1 cellular context compared by ENCODE assay signal in genomic region chr15:95175914-95176658, GRCh38.
TF ChIP-seq lines count a peak whose summit lies in the region.

No MANE protein-coding gene starts in this region.

TF ChIP-seq in K562, 482 proteins besides CTCF, POLR2A, EP300 and RAD21 (continued from another document):
- TF ChIP-seq, protein P1, sequence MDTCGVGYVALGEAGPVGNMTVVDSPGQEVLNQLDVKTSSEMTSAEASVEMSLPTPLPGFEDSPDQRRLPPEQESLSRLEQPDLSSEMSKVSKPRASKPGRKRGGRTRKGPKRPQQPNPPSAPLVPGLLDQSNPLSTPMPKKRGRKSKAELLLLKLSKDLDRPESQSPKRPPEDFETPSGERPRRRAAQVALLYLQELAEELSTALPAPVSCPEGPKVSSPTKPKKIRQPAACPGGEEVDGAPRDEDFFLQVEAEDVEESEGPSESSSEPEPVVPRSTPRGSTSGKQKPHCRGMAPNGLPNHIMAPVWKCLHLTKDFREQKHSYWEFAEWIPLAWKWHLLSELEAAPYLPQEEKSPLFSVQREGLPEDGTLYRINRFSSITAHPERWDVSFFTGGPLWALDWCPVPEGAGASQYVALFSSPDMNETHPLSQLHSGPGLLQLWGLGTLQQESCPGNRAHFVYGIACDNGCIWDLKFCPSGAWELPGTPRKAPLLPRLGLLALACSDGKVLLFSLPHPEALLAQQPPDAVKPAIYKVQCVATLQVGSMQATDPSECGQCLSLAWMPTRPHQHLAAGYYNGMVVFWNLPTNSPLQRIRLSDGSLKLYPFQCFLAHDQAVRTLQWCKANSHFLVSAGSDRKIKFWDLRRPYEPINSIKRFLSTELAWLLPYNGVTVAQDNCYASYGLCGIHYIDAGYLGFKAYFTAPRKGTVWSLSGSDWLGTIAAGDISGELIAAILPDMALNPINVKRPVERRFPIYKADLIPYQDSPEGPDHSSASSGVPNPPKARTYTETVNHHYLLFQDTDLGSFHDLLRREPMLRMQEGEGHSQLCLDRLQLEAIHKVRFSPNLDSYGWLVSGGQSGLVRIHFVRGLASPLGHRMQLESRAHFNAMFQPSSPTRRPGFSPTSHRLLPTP (IDR thresholded peaks at IDR 0.05; ENCODE audit: borderline replicate concordance, extremely low read depth, insufficient read length), result no peak
- TF ChIP-seq ZBTB8A (IDR thresholded peaks at IDR 0.05; ENCODE audit: partially characterized antibody) (no peak), TAL1 (IDR thresholded peaks at IDR 0.05) (peak; percentile 55), KLF1 (tag; IDR thresholded peaks at IDR 0.05) (no peak), ARID3A (IDR thresholded peaks at IDR 0.05; ENCODE audit: borderline replicate concordance, low read depth, low read length) (no peak; the same call in 1 of the 2 replicates), L3MBTL2 (IDR thresholded peaks at IDR 0.05) (no peak), ZNF511 (CRISPR knock-in tag; IDR thresholded peaks at IDR 0.05) (no peak), FOXK2 (conservative IDR thresholded peaks at IDR 0.05 in 1 of 2, IDR thresholded peaks at IDR 0.05 in 1 of 2; ENCODE audit: low read depth in 2 of 2) (no peak), HMG20B (CRISPR knock-in tag; IDR thresholded peaks at IDR 0.05) (no peak), PRDM10 (IDR thresholded peaks at IDR 0.05; ENCODE audit: partially characterized antibody) (no peak), MEIS2 (IDR thresholded peaks at IDR 0.05; ENCODE audit: partially characterized antibody) (peak; percentile 64), ETV6 (IDR thresholded peaks at IDR 0.05; ENCODE audit: borderline replicate concordance in 1 of 2, low read depth in 2 of 2, low read length in 1 of 2) (no peak), ETV6 (CRISPR knock-in tag; IDR thresholded peaks at IDR 0.05; ENCODE audit: borderline replicate concordance) (no peak), SIN3B (IDR thresholded peaks at IDR 0.05; ENCODE audit: low read depth) (no peak), E2F3 (CRISPR knock-in tag; IDR thresholded peaks at IDR 0.05) (no peak), EWSR1 (IDR thresholded peaks at IDR 0.05; ENCODE audit: borderline replicate concordance, low read depth, partially characterized antibody) (no peak), PCBP2 (IDR thresholded peaks at IDR 0.05; ENCODE audit: low read depth, low read length, poor library complexity, severe bottlenecking) (no peak), MCM2 (IDR thresholded peaks at IDR 0.05; ENCODE audit: low read depth) (no peak), CREB1 (IDR thresholded peaks at IDR 0.05) (no peak), CREB1 (CRISPR knock-in tag; IDR thresholded peaks at IDR 0.05) (no peak), ZNF140 (CRISPR knock-in tag; IDR thresholded peaks at IDR 0.05) (no peak), TEAD2 (tag; IDR thresholded peaks at IDR 0.05) (no peak), HDAC2 (IDR thresholded peaks at IDR 0.05) (no peak), VEZF1 (CRISPR knock-in tag; IDR thresholded peaks at IDR 0.05) (no peak), IRF9 (tag; IDR thresholded peaks at IDR 0.05) (no peak), DACH1 (IDR thresholded peaks at IDR 0.05; ENCODE audit: partially characterized antibody) (peak; percentile 13), FOXJ2 (tag; IDR thresholded peaks at IDR 0.05) (no peak), NFE2 (IDR thresholded peaks at IDR 0.05; ENCODE audit: low read depth) (peak; percentile 77), MLX (CRISPR knock-in tag; conservative IDR thresholded peaks at IDR 0.05) (no peak), MEF2A (IDR thresholded peaks at IDR 0.05; ENCODE audit: control insufficient read depth, low read depth, low read length) (no peak), ZNF586 (CRISPR knock-in tag; conservative IDR thresholded peaks at IDR 0.05) (no peak), ELF1 (tag; IDR thresholded peaks at IDR 0.05) (no peak), ZNF589 (CRISPR knock-in tag; IDR thresholded peaks at IDR 0.05; ENCODE audit: low read depth) (no peak), C11orf30 (IDR thresholded peaks at IDR 0.05; ENCODE audit: low read depth) (peak; percentile 58), GTF2B (IDR thresholded peaks at IDR 0.05; ENCODE audit: extremely low read depth, insufficient read length) (no peak), LCOR (CRISPR knock-in tag; IDR thresholded peaks at IDR 0.05) (no peak), XRCC3 (IDR thresholded peaks at IDR 0.05) (no peak), MIER1 (IDR thresholded peaks at IDR 0.05; ENCODE audit: low read depth) (no peak), ZNF174 (CRISPR knock-in tag; IDR thresholded peaks at IDR 0.05) (no peak), CEBPG (CRISPR knock-in tag; IDR thresholded peaks at IDR 0.05) (no peak), CEBPG (tag; conservative IDR thresholded peaks at IDR 0.05 in 1 of 2, IDR thresholded peaks at IDR 0.05 in 1 of 2) (0 out of 4 replicates have a peak, but pooled peaks of 1 of the 2 experiments have one; percentile 10), TCF3 (CRISPR knock-in tag; IDR thresholded peaks at IDR 0.05) (peak; percentile 53), CBX5 (IDR thresholded peaks at IDR 0.05; ENCODE audit: borderline replicate concordance, low read depth) (no peak), ZNF766 (CRISPR knock-in tag; conservative IDR thresholded peaks at IDR 0.05) (no peak)
- TF ChIP-seq, protein P2, sequence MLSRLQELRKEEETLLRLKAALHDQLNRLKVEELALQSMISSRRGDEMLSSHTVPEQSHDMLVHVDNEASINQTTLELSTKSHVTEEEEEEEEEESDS (CRISPR knock-in tag; IDR thresholded peaks at IDR 0.05), result no peak
- TF ChIP-seq, protein P3, sequence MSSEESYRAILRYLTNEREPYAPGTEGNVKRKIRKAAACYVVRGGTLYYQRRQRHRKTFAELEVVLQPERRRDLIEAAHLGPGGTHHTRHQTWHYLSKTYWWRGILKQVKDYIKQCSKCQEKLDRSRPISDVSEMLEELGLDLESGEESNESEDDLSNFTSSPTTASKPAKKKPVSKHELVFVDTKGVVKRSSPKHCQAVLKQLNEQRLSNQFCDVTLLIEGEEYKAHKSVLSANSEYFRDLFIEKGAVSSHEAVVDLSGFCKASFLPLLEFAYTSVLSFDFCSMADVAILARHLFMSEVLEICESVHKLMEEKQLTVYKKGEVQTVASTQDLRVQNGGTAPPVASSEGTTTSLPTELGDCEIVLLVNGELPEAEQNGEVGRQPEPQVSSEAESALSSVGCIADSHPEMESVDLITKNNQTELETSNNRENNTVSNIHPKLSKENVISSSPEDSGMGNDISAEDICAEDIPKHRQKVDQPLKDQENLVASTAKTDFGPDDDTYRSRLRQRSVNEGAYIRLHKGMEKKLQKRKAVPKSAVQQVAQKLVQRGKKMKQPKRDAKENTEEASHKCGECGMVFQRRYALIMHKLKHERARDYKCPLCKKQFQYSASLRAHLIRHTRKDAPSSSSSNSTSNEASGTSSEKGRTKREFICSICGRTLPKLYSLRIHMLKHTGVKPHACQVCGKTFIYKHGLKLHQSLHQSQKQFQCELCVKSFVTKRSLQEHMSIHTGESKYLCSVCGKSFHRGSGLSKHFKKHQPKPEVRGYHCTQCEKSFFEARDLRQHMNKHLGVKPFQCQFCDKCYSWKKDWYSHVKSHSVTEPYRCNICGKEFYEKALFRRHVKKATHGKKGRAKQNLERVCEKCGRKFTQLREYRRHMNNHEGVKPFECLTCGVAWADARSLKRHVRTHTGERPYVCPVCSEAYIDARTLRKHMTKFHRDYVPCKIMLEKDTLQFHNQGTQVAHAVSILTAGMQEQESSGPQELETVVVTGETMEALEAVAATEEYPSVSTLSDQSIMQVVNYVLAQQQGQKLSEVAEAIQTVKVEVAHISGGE (CRISPR knock-in tag; IDR thresholded peaks at IDR 0.05), result no peak
TF ChIP-seq in K562: peak in this region for 29.
